Comparison of ENCODE assay signal across 19 cellular contexts in the genomic region with DNA sequence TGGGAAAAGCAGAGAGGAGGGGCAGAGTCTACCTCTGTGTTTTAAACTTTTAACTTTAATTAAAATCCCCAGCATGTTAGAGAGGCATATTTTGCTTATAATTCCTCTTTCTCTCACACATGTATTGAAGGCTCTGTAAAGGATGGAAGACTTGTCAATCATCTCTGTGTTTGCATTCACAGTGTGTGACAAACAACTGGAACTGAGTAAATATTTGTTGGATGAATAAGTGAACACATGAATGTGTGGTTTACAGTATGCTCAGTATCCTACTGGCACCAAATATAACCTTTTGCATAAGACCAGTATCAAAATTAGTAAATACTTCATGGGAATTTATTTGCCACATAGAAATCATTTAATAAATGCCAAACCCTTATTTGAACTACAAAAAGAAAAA.
"Had no signal": no experiment of that assay in that cellular context is flagged by ENCODE, and none has a peak within 500 bp of the region (broad histone marks: within the 10 kb centered on the region; RNA-seq: fewer than 3 reads in every experiment).

No MANE protein-coding gene starts in this region.

- H3K9me3 ChIP-seq: colonic mucosa, esophagus squamous epithelium, gastroesophageal sphincter, left lung, lower lobe of right lung had no signal

- H3K4me1 ChIP-seq: colonic mucosa, esophagus squamous epithelium, gastroesophageal sphincter, heart left ventricle, left lung, lower lobe of right lung had no signal

- ATAC-seq: effector memory CD8-positive, alpha-beta T cell; esophagus mucosa; gastroesophageal sphincter; heart left ventricle; left cardiac atrium; left lung; left ventricle myocardium superior; lower lobe of right lung; naive thymus-derived CD4-positive, alpha-beta T cell had no signal

- H3K36me3 ChIP-seq: colonic mucosa, esophagus squamous epithelium, gastroesophageal sphincter, heart left ventricle, left lung, lower lobe of right lung had no signal

- H3K27me3 ChIP-seq: colonic mucosa, esophagus squamous epithelium, gastroesophageal sphincter, left lung had no signal

- DNase-seq: colonic mucosa; cortex of kidney; effector CD8-positive, alpha-beta T cell; effector memory CD8-positive, alpha-beta T cell; endodermal cell; erythroblast; esophagus squamous epithelium; foreskin fibroblast; heart left ventricle; hippocampal formation; left cardiac atrium; left lung; left ventricle myocardium superior; lower lobe of right lung; mesenchymal stem cell; naive thymus-derived CD4-positive, alpha-beta T cell had no signal

- H3K27ac ChIP-seq: colonic mucosa, epithelial cell of prostate, esophagus squamous epithelium, gastroesophageal sphincter, heart left ventricle, left lung, lower lobe of right lung had no signal

- H3K4me3 ChIP-seq: colonic mucosa, esophagus squamous epithelium, gastroesophageal sphincter, heart left ventricle, left lung, lower lobe of right lung had no signal
